14 cellular contexts compared by ENCODE assay signal in the genomic region with DNA sequence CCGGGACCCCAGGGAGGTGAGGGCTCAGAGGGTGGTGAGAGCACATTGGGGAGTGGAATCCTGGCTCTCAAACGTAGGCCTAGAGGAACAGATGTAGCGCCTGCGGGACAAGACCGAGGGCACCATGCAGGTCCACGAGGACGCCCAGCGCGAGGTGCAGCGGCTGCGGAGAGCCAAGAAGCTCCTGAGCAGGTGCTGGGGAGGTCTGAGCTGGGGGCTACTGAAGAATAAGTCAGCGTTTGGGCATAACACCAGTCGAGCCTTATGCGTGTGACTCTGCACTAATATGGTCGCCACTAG. TPM values are rescaled to one million over a fixed set of nuclear protein-coding genes. Genes with fewer than 3 reads are reported as not detected.
DNase-seq lines count a peak whose midpoint lies in the region; ATAC-seq and TF ChIP-seq lines count a peak whose summit lies in the region.
"Had no signal": no experiment of that assay in that cellular context is flagged by ENCODE, and none has a peak within 500 bp of the region (broad histone marks: within the 10 kb centered on the region; RNA-seq: fewer than 3 reads in every experiment).

No MANE protein-coding gene starts in this region.

- peak overlapping the region; percentile 62 for H3K4me3 ChIP-seq in left ventricle myocardium inferior
- peak overlapping the region; percentile 12 for H3K4me3 ChIP-seq in brain microvascular endothelial cell (ENCODE audit: low read depth, low read length)
- H3K4me3 ChIP-seq in lower lobe of right lung: peak overlapping the region; percentile 46
- H3K4me3 ChIP-seq in suprapubic skin: peak overlapping the region; percentile 40
- no peak overlapping the region for H3K4me3 ChIP-seq in upper lobe of right lung
- H3K4me3 ChIP-seq: GM12878, SJCRH30 had no signal

- intact Hi-C loops in left ventricle myocardium inferior (cut with micrococcal nuclease) (no loop called here), left cardiac atrium (cut with DNase I) (no loop called here), lower lobe of right lung (cut with DNase I) (no loop called here), upper lobe of right lung (cut with DNase I) (no loop called here)

- no peak for TF ChIP-seq POLR2A in suprapubic skin (IDR thresholded peaks at IDR 0.05)

- H3K27me3 ChIP-seq in left ventricle myocardium inferior (ENCODE audit: low read depth) (peaks cover 13% of the 10 kb centered on the region), brain microvascular endothelial cell (replicated peaks) (no peaks in the 10 kb centered on the region), lower lobe of right lung (ENCODE audit: low read depth) (peaks cover 13% of the 10 kb centered on the region), suprapubic skin (peaks cover 14% of the 10 kb centered on the region), upper lobe of right lung (no peaks in the 10 kb centered on the region)
- H3K27me3 ChIP-seq: SJCRH30 had no signal

- no peaks in the 10 kb centered on the region for H3K36me3 ChIP-seq in left ventricle myocardium inferior
- no peaks in the 10 kb centered on the region for H3K36me3 ChIP-seq in brain microvascular endothelial cell (replicated peaks)
- no peaks in the 10 kb centered on the region for H3K36me3 ChIP-seq in lower lobe of right lung
- no peaks in the 10 kb centered on the region for H3K36me3 ChIP-seq in suprapubic skin
- H3K36me3 ChIP-seq in upper lobe of right lung: no peaks in the 10 kb centered on the region
- H3K36me3 ChIP-seq: SJCRH30 had no signal

- peaks cover 27% of the 10 kb centered on the region for H3K4me1 ChIP-seq in left ventricle myocardium inferior
- H3K4me1 ChIP-seq in lower lobe of right lung: peaks cover 9% of the 10 kb centered on the region
- peaks cover 26% of the 10 kb centered on the region for H3K4me1 ChIP-seq in suprapubic skin
- no peaks in the 10 kb centered on the region for H3K4me1 ChIP-seq in upper lobe of right lung
- H3K4me1 ChIP-seq: SJCRH30 had no signal

- H3K27ac ChIP-seq in left ventricle myocardium inferior (replicated peaks) (no peak overlapping the region), brain microvascular endothelial cell (no peak overlapping the region), lower lobe of right lung (no peak overlapping the region), suprapubic skin (no peak overlapping the region), upper lobe of right lung (no peak overlapping the region)
- H3K27ac ChIP-seq: SJCRH30 had no signal

- TF ChIP-seq CTCF in left ventricle myocardium inferior (IDR thresholded peaks at IDR 0.05; ENCODE audit: borderline replicate concordance) (no peak), brain microvascular endothelial cell (IDR thresholded peaks at IDR 0.05; ENCODE audit: low read depth, low read length, missing control alignments) (no peak), lower lobe of right lung (IDR thresholded peaks at IDR 0.05) (no peak), suprapubic skin (IDR thresholded peaks at IDR 0.05) (no peak), upper lobe of right lung (IDR thresholded peaks at IDR 0.05) (no peak)

- ATAC-seq in left cardiac atrium (no peak), lower lobe of right lung (no peak), upper lobe of right lung (no peak), GM18907 (IDR thresholded peaks at IDR 0.05; ENCODE audit: unreplicated experiment) (no peak), GM19023 (IDR thresholded peaks at IDR 0.05; ENCODE audit: unreplicated experiment) (no peak)
- ATAC-seq: activated naive CD4-positive, alpha-beta T cell treated with anti-CD3 and anti-CD28 coated beads, Interleukin-2, amount 50 U/mL, for 72 hours; GM12878 had no signal

- WGBS in suprapubic skin: 66% methylated on average over 14 of the region's 15 CpGs

- DNase-seq in left ventricle myocardium inferior (no peak), left cardiac atrium (no peak), brain microvascular endothelial cell (no peak), lower lobe of right lung (no peak), suprapubic skin (ENCODE audit: low spot score in 2 of 2) (no peak), upper lobe of right lung (no peak)
- DNase-seq: cerebellar nuclear complex; erythroblast; NK-92 treated with Interleukin-12 subunit alpha and Interleukin-12 subunit beta, amount 100 ng/mL, for 24 hours; SJCRH30 had no signal

- H3K9me3 ChIP-seq in left ventricle myocardium inferior (replicated peaks): no peaks in the 10 kb centered on the region
- H3K9me3 ChIP-seq in lower lobe of right lung: no peaks in the 10 kb centered on the region
- H3K9me3 ChIP-seq in suprapubic skin: no peaks in the 10 kb centered on the region
- no peaks in the 10 kb centered on the region for H3K9me3 ChIP-seq in upper lobe of right lung
- H3K9me3 ChIP-seq: SJCRH30 had no signal

- in situ Hi-C loops in brain microvascular endothelial cell (cut with HindIII; ENCODE audit: low pct_ligation_motif_present, low sequenced_read_pairs): no loop called here

- no peak for TF ChIP-seq EP300 in suprapubic skin (IDR thresholded peaks at IDR 0.05)

RNA-seq across cellular contexts. Expression of a gene that starts 2.6 kb away (rescaled TPM):
- total RNA-seq in left ventricle myocardium inferior: 5.1 TPM
- 1 to 10 TPM; 6.5 to 6.8 TPM for total RNA-seq in left cardiac atrium
- 9.5 TPM for total RNA-seq in lower lobe of right lung
- 10 to 100 TPM in 2 of 4 donors, 1 to 10 TPM in 2; 8.2 to 12.0 (median 9.2) TPM for total RNA-seq in suprapubic skin
- 6.7 TPM for total RNA-seq in upper lobe of right lung
